ENCODE assay signal across 1 cellular context in genomic region chr4:128606173-128606572, GRCh38.
TF ChIP-seq lines count a peak whose summit lies in the region.

No MANE protein-coding gene starts in this region.

TF ChIP-seq in H1, 55 proteins besides CTCF, POLR2A, EP300 and RAD21:
- TF ChIP-seq KDM5A (IDR thresholded peaks at IDR 0.05; ENCODE audit: low read length): no peak
- TF ChIP-seq SIRT6 (IDR thresholded peaks at IDR 0.05; ENCODE audit: low read length): no peak
- TF ChIP-seq POLR2AphosphoS5 (IDR thresholded peaks at IDR 0.05; ENCODE audit: low read depth, low read length): no peak
- TF ChIP-seq ASH2L (IDR thresholded peaks at IDR 0.05; ENCODE audit: low read length): no peak
- TF ChIP-seq ATF3 (IDR thresholded peaks at IDR 0.05; ENCODE audit: insufficient read depth, low read depth, low read length): no peak
- no peak for TF ChIP-seq BACH1 (IDR thresholded peaks at IDR 0.05; ENCODE audit: low read length)
- no peak for TF ChIP-seq FOSL1 (IDR thresholded peaks at IDR 0.05; ENCODE audit: insufficient read depth, low read depth, low read length)
- TF ChIP-seq TBP (IDR thresholded peaks at IDR 0.05; ENCODE audit: low read depth, low read length): no peak
- no peak for TF ChIP-seq RXRA (IDR thresholded peaks at IDR 0.05; ENCODE audit: insufficient read depth, low read depth, low read length)
- no peak for TF ChIP-seq SRF (IDR thresholded peaks at IDR 0.05; ENCODE audit: low read depth, low read length)
